36 cellular contexts compared by ENCODE assay signal in the genomic region with DNA sequence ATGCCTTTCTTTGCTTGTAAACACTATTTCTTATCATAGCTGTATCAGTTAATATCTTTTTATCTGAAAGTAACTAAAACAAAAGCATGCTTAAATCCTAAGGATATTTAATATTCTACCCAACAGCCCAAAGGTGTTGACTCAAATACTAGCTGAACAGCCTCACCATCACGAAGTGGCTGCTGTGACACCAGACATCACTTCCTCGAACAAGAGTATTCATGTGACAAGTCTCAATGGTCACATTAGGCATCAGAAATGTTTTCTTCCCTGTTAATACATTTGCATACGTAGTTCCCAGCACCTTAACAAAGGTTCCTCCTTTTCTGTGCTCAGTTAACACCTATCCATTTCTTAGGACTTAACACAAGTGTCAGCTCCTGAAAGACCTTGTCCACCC.
"Had no signal": no experiment of that assay in that cellular context is flagged by ENCODE, and none has a peak within 500 bp of the region (broad histone marks: within the 10 kb centered on the region; RNA-seq: fewer than 3 reads in every experiment).

No MANE protein-coding gene starts in this region.

- H3K9me3 Mint-ChIP-seq: activated naive CD4-positive, alpha-beta T cell treated with anti-CD3 and anti-CD28 coated beads for 36 hours; activated naive CD4-positive, alpha-beta T cell treated with anti-CD3 and anti-CD28 coated beads, Interleukin-2, amount 50 U/mL, for 72 hours; activated T-helper 1 cell treated with anti-CD3 and anti-CD28 coated beads, Interleukin-12 subunit alpha, Interleukin-12 subunit beta, Interleukin-2, Interleukin-4 antibody, amounts not matched to agents 30 ng/mL and 10 ng/mL and 1 ng/mL, durations not matched to agents 14 hours and 24 hours and 36 hours; central memory CD8-positive, alpha-beta T cell had no signal

- FAIRE-seq: astrocyte, RCC 7860 had no signal

- H3K4me1 Mint-ChIP-seq: central memory CD8-positive, alpha-beta T cell; T-cell had no signal

- H3K4me3 Mint-ChIP-seq: activated B cell treated with CpG ODN at 0.5 μM for 24 hours; activated CD4-positive, alpha-beta memory T cell treated with anti-CD3 and anti-CD28 coated beads for 36 hours; activated naive CD4-positive, alpha-beta T cell treated with anti-CD3 and anti-CD28 coated beads for 36 hours; activated T-cell treated with anti-CD3 and anti-CD28 coated beads, Interleukin-2, amount 50 U/mL, for 4 hours; activated T-helper 1 cell treated with anti-CD3 and anti-CD28 coated beads, Interleukin-12 subunit alpha, Interleukin-12 subunit beta, Interleukin-2, Interleukin-4 antibody, amounts not matched to agents 30 ng/mL and 10 ng/mL and 1 ng/mL, durations not matched to agents 14 hours and 24 hours and 36 hours; central memory CD8-positive, alpha-beta T cell; T-cell; T-helper 17 cell had no signal

- DNase-seq: activated B cell treated with CpG ODN at 0.5 μM for 24 hours; activated CD4-positive, alpha-beta memory T cell treated with anti-CD3 and anti-CD28 coated beads for 36 hours; activated CD4-positive, alpha-beta T cell treated with anti-CD3 and anti-CD28 coated beads for 4 hours; activated CD4-positive, alpha-beta T cell treated with anti-CD3 and anti-CD28 coated beads, Interleukin-2, amount 50 U/mL, for 1 hour; activated CD4-positive, CD25-positive, alpha-beta regulatory T cell treated with anti-CD3 and anti-CD28 coated beads, Interleukin-2, amount 50 U/mL, for 72 hours; activated CD8-positive, alpha-beta memory T cell treated with anti-CD3 and anti-CD28 coated beads, Interleukin-2, amount 50 U/mL, for 4 hours; activated gamma-delta T cell treated with Interleukin-2 at 50 U/mL for 16 hours; activated naive CD4-positive, alpha-beta T cell treated with anti-CD3 and anti-CD28 coated beads for 36 hours; activated T-cell treated with anti-CD3 and anti-CD28 coated beads for 4 hours; activated T-cell treated with anti-CD3 and anti-CD28 coated beads, Interleukin-2, amount 50 U/mL, for 4 hours; adrenal gland; body of pancreas; Kasumi-1; MG63; NCI-H1048; NCI-H1105 treated with DMSO at 0.1 percent for 48 hours; NCI-H1436 treated with DMSO at 0.1 percent for 48 hours; NCI-H1694 treated with DMSO at 0.1 percent for 48 hours; NCI-H2029; NCI-H2107; NCI-H2171; NCI-H510A; NCI-H526; NCI-H748 treated with DMSO at 0.1 percent for 48 hours; NK-92 treated with Interleukin-12 subunit alpha and Interleukin-12 subunit beta, amount 100 ng/mL, for 24 hours; PC-9; SIG-M5; T-cell; T-helper 17 cell; T-helper 9 cell had no signal

- ATAC-seq: activated naive CD4-positive, alpha-beta T cell treated with anti-CD3 and anti-CD28 coated beads, Interleukin-2, amount 50 U/mL, for 72 hours; activated T-cell treated with anti-CD3 and anti-CD28 coated beads, Interleukin-2, amount 50 U/mL, for 4 hours; body of pancreas; SK-N-SH treated with all-trans-retinoic acid at 6 μM for 48 hours; T-cell had no signal

- H3K27ac Mint-ChIP-seq: activated B cell treated with CpG ODN at 0.5 μM for 24 hours; activated CD4-positive, alpha-beta memory T cell treated with anti-CD3 and anti-CD28 coated beads for 36 hours; activated naive CD4-positive, alpha-beta T cell treated with anti-CD3 and anti-CD28 coated beads for 36 hours; activated naive CD4-positive, alpha-beta T cell treated with anti-CD3 and anti-CD28 coated beads, Interleukin-2, amount 50 U/mL, for 72 hours; activated T-helper 1 cell treated with anti-CD3 and anti-CD28 coated beads, Interleukin-12 subunit alpha, Interleukin-12 subunit beta, Interleukin-2, Interleukin-4 antibody, amounts not matched to agents 30 ng/mL and 10 ng/mL and 1 ng/mL, durations not matched to agents 14 hours and 24 hours and 36 hours; T-cell; T-helper 17 cell had no signal

- H3K36me3 Mint-ChIP-seq: activated CD4-positive, alpha-beta memory T cell treated with anti-CD3 and anti-CD28 coated beads for 36 hours; activated naive CD4-positive, alpha-beta T cell treated with anti-CD3 and anti-CD28 coated beads, Interleukin-2, amount 50 U/mL, for 72 hours; T-cell had no signal
